Comparison of ENCODE assay signal across 1 cellular context in the genomic region with DNA sequence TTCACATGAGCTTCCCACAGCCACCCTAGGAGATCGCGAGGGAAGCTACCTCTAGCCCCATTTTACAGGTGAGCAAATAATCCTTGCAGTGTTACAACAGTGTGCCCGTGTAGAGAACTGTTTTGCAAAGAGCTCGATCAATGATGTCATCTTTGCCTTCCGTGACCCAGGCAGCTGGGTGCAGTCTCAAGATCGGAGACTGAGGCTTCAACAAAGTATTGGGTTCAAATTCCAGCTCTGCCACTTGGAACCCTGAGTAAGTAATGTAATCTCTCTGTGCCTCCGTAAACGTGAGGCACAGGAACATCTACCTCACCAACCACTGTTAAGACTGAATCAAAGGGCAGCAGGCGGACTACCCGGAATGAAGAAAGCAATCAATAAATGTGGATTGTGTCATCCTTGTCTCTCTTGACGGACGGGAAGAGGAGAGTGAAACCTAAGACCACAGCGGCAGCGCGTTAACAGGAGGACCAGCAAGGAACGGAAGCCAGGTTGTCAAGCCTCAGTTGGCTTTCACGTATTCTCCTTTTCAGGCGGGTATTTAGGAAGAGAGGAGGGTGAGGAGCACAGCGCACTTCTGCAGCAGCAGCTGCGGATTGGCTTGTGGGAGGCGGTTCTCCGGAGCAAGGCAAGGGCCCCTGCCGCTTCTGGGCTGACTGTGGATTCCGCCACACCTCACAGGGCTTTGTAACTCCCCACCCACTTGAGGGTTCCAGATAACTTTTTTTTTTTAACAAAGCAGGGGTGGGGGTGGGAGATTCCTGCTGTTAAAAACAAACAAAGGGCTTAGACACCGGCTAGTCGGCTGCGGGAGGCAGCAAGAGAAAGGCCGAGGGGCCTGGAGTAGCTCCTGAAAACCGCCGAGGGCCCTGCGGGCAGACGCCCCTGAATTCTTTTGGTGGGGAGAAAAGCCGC.
A peak's percentile ranks its signal among the peaks of the same experiment; 100 is the strongest.
TF ChIP-seq lines count a peak whose summit lies in the region.

No MANE protein-coding gene starts in this region.

TF ChIP-seq in K562, 482 proteins besides CTCF, POLR2A, EP300 and RAD21 (continued from another document):
- no peak for TF ChIP-seq HES1 (IDR thresholded peaks at IDR 0.05; ENCODE audit: low read depth)
- TF ChIP-seq ETV5 (CRISPR knock-in tag; IDR thresholded peaks at IDR 0.05; ENCODE audit: low read depth), result 0 out of 2 replicates have a peak, but pooled peaks have one; percentile 28
- peak; percentile 41 for TF ChIP-seq HMGN3 (IDR thresholded peaks at IDR 0.05; ENCODE audit: borderline replicate concordance, extremely low read depth, insufficient read length, low read depth, low read length)
- TF ChIP-seq SMARCA4 (IDR thresholded peaks at IDR 0.05), result 0 out of 2 replicates have a peak, but pooled peaks have one; percentile 36
- TF ChIP-seq CEBPB (tag; IDR thresholded peaks at IDR 0.05), result peak; percentile 77
- no peak for TF ChIP-seq ZNF143 (CRISPR knock-in tag; IDR thresholded peaks at IDR 0.05)
- TF ChIP-seq NELFE (IDR thresholded peaks at IDR 0.05; ENCODE audit: insufficient read depth, insufficient read length), result no peak
- TF ChIP-seq ZNF76 (CRISPR knock-in tag; IDR thresholded peaks at IDR 0.05; ENCODE audit: borderline replicate concordance), result no peak
- TF ChIP-seq ZNF354B (CRISPR knock-in tag; IDR thresholded peaks at IDR 0.05), result no peak
- no peak for TF ChIP-seq ZNF316 (IDR thresholded peaks at IDR 0.05)
- no peak for TF ChIP-seq NCOA4 (IDR thresholded peaks at IDR 0.05; ENCODE audit: partially characterized antibody)
- TF ChIP-seq ATF1 (CRISPR knock-in tag; IDR thresholded peaks at IDR 0.05), result no peak
- no peak; the same call in 1 of the 2 replicates for TF ChIP-seq ATF1 (tag; IDR thresholded peaks at IDR 0.05)
- TF ChIP-seq, protein P1, sequence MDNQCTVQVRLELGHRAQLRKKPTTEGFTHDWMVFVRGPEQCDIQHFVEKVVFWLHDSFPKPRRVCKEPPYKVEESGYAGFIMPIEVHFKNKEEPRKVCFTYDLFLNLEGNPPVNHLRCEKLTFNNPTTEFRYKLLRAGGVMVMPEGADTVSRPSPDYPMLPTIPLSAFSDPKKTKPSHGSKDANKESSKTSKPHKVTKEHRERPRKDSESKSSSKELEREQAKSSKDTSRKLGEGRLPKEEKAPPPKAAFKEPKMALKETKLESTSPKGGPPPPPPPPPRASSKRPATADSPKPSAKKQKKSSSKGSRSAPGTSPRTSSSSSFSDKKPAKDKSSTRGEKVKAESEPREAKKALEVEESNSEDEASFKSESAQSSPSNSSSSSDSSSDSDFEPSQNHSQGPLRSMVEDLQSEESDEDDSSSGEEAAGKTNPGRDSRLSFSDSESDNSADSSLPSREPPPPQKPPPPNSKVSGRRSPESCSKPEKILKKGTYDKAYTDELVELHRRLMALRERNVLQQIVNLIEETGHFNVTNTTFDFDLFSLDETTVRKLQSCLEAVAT (IDR thresholded peaks at IDR 0.05), result no peak
- TF ChIP-seq ELK3 (CRISPR knock-in tag; IDR thresholded peaks at IDR 0.05), result no peak
- TF ChIP-seq CCNT2 (IDR thresholded peaks at IDR 0.05; ENCODE audit: borderline replicate concordance, extremely low read depth, insufficient read length, low read depth, low read length), result peak; percentile 23
- TF ChIP-seq ZNF57 (CRISPR knock-in tag; IDR thresholded peaks at IDR 0.05), result no peak
- TF ChIP-seq MAFF (IDR thresholded peaks at IDR 0.05; ENCODE audit: low read length), result no peak
- TF ChIP-seq GABPB2 (CRISPR knock-in tag; conservative IDR thresholded peaks at IDR 0.05), result no peak
- peak; percentile 51 for TF ChIP-seq RBBP5 (IDR thresholded peaks at IDR 0.05; ENCODE audit: borderline replicate concordance, insufficient read depth, low read length, poor library complexity, severe bottlenecking)
- TF ChIP-seq, protein P2, sequence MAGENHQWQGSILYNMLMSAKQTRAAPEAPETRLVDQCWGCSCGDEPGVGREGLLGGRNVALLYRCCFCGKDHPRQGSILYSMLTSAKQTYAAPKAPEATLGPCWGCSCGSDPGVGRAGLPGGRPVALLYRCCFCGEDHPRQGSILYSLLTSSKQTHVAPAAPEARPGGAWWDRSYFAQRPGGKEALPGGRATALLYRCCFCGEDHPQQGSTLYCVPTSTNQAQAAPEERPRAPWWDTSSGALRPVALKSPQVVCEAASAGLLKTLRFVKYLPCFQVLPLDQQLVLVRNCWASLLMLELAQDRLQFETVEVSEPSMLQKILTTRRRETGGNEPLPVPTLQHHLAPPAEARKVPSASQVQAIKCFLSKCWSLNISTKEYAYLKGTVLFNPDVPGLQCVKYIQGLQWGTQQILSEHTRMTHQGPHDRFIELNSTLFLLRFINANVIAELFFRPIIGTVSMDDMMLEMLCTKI (IDR thresholded peaks at IDR 0.05; ENCODE audit: partially characterized antibody), result no peak
- TF ChIP-seq, protein P3, sequence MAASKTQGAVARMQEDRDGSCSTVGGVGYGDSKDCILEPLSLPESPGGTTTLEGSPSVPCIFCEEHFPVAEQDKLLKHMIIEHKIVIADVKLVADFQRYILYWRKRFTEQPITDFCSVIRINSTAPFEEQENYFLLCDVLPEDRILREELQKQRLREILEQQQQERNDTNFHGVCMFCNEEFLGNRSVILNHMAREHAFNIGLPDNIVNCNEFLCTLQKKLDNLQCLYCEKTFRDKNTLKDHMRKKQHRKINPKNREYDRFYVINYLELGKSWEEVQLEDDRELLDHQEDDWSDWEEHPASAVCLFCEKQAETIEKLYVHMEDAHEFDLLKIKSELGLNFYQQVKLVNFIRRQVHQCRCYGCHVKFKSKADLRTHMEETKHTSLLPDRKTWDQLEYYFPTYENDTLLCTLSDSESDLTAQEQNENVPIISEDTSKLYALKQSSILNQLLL (CRISPR knock-in tag; IDR thresholded peaks at IDR 0.05; ENCODE audit: borderline replicate concordance), result no peak
- no peak for TF ChIP-seq ZNF12 (CRISPR knock-in tag; IDR thresholded peaks at IDR 0.05)
- TF ChIP-seq, protein P4, sequence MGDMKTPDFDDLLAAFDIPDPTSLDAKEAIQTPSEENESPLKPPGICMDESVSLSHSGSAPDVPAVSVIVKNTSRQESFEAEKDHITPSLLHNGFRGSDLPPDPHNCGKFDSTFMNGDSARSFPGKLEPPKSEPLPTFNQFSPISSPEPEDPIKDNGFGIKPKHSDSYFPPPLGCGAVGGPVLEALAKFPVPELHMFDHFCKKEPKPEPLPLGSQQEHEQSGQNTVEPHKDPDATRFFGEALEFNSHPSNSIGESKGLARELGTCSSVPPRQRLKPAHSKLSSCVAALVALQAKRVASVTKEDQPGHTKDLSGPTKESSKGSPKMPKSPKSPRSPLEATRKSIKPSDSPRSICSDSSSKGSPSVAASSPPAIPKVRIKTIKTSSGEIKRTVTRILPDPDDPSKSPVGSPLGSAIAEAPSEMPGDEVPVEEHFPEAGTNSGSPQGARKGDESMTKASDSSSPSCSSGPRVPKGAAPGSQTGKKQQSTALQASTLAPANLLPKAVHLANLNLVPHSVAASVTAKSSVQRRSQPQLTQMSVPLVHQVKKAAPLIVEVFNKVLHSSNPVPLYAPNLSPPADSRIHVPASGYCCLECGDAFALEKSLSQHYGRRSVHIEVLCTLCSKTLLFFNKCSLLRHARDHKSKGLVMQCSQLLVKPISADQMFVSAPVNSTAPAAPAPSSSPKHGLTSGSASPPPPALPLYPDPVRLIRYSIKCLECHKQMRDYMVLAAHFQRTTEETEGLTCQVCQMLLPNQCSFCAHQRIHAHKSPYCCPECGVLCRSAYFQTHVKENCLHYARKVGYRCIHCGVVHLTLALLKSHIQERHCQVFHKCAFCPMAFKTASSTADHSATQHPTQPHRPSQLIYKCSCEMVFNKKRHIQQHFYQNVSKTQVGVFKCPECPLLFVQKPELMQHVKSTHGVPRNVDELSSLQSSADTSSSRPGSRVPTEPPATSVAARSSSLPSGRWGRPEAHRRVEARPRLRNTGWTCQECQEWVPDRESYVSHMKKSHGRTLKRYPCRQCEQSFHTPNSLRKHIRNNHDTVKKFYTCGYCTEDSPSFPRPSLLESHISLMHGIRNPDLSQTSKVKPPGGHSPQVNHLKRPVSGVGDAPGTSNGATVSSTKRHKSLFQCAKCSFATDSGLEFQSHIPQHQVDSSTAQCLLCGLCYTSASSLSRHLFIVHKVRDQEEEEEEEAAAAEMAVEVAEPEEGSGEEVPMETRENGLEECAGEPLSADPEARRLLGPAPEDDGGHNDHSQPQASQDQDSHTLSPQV (IDR thresholded peaks at IDR 0.05), result no peak
- no peak for TF ChIP-seq NR3C1 (CRISPR knock-in tag; IDR thresholded peaks at IDR 0.05)
- TF ChIP-seq ETS2 (tag; IDR thresholded peaks at IDR 0.05; ENCODE audit: borderline replicate concordance, poor library complexity, severe bottlenecking), result no peak
- TF ChIP-seq MAFK (IDR thresholded peaks at IDR 0.05; ENCODE audit: low read length), result no peak
- no peak for TF ChIP-seq RFX5 (IDR thresholded peaks at IDR 0.05; ENCODE audit: low read depth, low read length)
- peak in 1 of 2 experiments; percentile 29; a peak in 1 of 4 replicates for TF ChIP-seq SIN3A (IDR thresholded peaks at IDR 0.05; ENCODE audit: borderline replicate concordance in 2 of 2, control insufficient read depth in 1 of 2, low read depth in 2 of 2, low read length in 2 of 2)
- no peak for TF ChIP-seq ZNF740 (CRISPR knock-in tag; IDR thresholded peaks at IDR 0.05)
- peak in 1 of 2 experiments; percentile 33; a peak in 1 of 4 replicates for TF ChIP-seq ZNF740 (tag; IDR thresholded peaks at IDR 0.05)
- TF ChIP-seq ZNF347 (CRISPR knock-in tag; IDR thresholded peaks at IDR 0.05; ENCODE audit: low read depth), result no peak
- no peak for TF ChIP-seq FOSL1 (tag; conservative IDR thresholded peaks at IDR 0.05)
- no peak for TF ChIP-seq ZNF644 (tag; IDR thresholded peaks at IDR 0.05; ENCODE audit: low read depth)
- no peak for TF ChIP-seq GTF2E2 (tag; IDR thresholded peaks at IDR 0.05)
- no peak for TF ChIP-seq MAFG (tag; conservative IDR thresholded peaks at IDR 0.05)
TF ChIP-seq in K562: peak in this region for 77.
